ENCODE assay signal across 20 cellular contexts in the genomic region with DNA sequence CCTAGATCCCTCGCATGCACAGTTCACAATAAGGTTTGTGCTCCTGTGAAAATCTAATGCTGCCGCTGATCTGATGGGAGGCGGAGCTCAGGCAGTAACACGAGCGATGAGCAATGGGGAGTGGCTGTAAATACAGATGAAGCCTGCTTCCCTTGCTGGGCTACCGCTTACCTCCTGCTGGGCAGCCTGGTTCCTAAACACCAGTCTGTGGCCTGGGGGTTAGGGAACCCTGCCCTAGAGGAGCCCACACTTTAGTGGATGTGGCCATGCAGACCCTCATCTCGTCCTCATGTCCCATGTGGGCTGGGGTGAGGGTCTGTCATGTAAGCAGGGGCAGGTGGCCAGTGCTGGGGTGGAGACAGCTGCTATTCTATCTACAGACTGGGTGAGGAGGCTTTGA.
"Had no signal": no experiment of that assay in that cellular context is flagged by ENCODE, and none has a peak within 500 bp of the region (broad histone marks: within the 10 kb centered on the region; RNA-seq: fewer than 3 reads in every experiment).

No MANE protein-coding gene starts in this region.

- ATAC-seq: mucosa of descending colon, sciatic nerve had no signal

- H3K4me3 Mint-ChIP-seq: activated CD4-positive, alpha-beta memory T cell treated with anti-CD3 and anti-CD28 coated beads, Interleukin-2, amount 10 ng/mL, durations not matched to agents 7 days and 5 days; activated CD4-positive, alpha-beta T cell treated with anti-CD3 and anti-CD28 coated beads, Interleukin-2, amount 10 ng/mL, durations not matched to agents 24 days and 14 days; activated naive CD4-positive, alpha-beta T cell treated with anti-CD3 and anti-CD28 coated beads, Interleukin-2, amount 10 ng/mL, durations not matched to agents 7 days and 5 days; stimulated activated memory B cell treated with anti-CD40 and anti-IgM and Interleukin-4, amounts not matched to agents 10 μg/mL and 1 μg/mL and 100 μg/mL, for 72 hours had no signal

- H3K9me3 Mint-ChIP-seq: activated CD4-positive, alpha-beta T cell treated with anti-CD3 and anti-CD28 coated beads, Interleukin-2, amount 10 ng/mL, durations not matched to agents 24 days and 14 days; activated naive CD4-positive, alpha-beta T cell treated with anti-CD3 and anti-CD28 coated beads, Interleukin-2, amount 10 ng/mL, durations not matched to agents 7 days and 5 days; stimulated activated memory B cell treated with anti-CD40 and anti-IgM and Interleukin-4, amounts not matched to agents 10 μg/mL and 1 μg/mL and 100 μg/mL, for 72 hours had no signal

- DNase-seq: activated CD4-positive, alpha-beta memory T cell treated with anti-CD3 and anti-CD28 coated beads, Interleukin-2, amount 10 ng/mL, durations not matched to agents 7 days and 5 days; activated CD4-positive, alpha-beta T cell treated with anti-CD3 and anti-CD28 coated beads, Interleukin-2, amount 10 ng/mL, durations not matched to agents 24 days and 14 days; activated effector memory CD4-positive, alpha-beta T cell treated with anti-CD3 and anti-CD28 coated beads, Interleukin-2, amount 50 U/mL, for 16 hours; activated naive CD4-positive, alpha-beta T cell treated with anti-CD3 and anti-CD28 coated beads, Interleukin-2, amount 10 ng/mL, durations not matched to agents 7 days and 5 days; activated T-cell treated with anti-CD3 and anti-CD28 coated beads for 4 hours; amygdala; colonic mucosa; dorsolateral prefrontal cortex; hippocampal formation; mesendoderm; mucosa of descending colon; occipital lobe; posterior cingulate gyrus; small intestine; stimulated activated CD4-positive, alpha-beta T cell treated with anti-CD3 and anti-CD28 coated beads, Interleukin-2, amount 100 ng/mL, for 24 hours; stomach; T1000; uterus had no signal

- H3K4me1 Mint-ChIP-seq: activated CD4-positive, alpha-beta memory T cell treated with anti-CD3 and anti-CD28 coated beads, Interleukin-2, amount 10 ng/mL, durations not matched to agents 7 days and 5 days; activated CD4-positive, alpha-beta T cell treated with anti-CD3 and anti-CD28 coated beads, Interleukin-2, amount 10 ng/mL, durations not matched to agents 24 days and 14 days; activated naive CD4-positive, alpha-beta T cell treated with anti-CD3 and anti-CD28 coated beads, Interleukin-2, amount 10 ng/mL, durations not matched to agents 7 days and 5 days; stimulated activated memory B cell treated with anti-CD40 and anti-IgM and Interleukin-4, amounts not matched to agents 10 μg/mL and 1 μg/mL and 100 μg/mL, for 72 hours had no signal

- H3K36me3 Mint-ChIP-seq: activated naive CD4-positive, alpha-beta T cell treated with anti-CD3 and anti-CD28 coated beads, Interleukin-2, amount 10 ng/mL, durations not matched to agents 7 days and 5 days; stimulated activated memory B cell treated with anti-CD40 and anti-IgM and Interleukin-4, amounts not matched to agents 10 μg/mL and 1 μg/mL and 100 μg/mL, for 72 hours had no signal

- H3K27ac Mint-ChIP-seq: activated CD4-positive, alpha-beta memory T cell treated with anti-CD3 and anti-CD28 coated beads, Interleukin-2, amount 10 ng/mL, durations not matched to agents 7 days and 5 days; activated CD4-positive, alpha-beta T cell treated with anti-CD3 and anti-CD28 coated beads, Interleukin-2, amount 10 ng/mL, durations not matched to agents 24 days and 14 days; activated naive CD4-positive, alpha-beta T cell treated with anti-CD3 and anti-CD28 coated beads, Interleukin-2, amount 10 ng/mL, durations not matched to agents 7 days and 5 days; stimulated activated memory B cell treated with anti-CD40 and anti-IgM and Interleukin-4, amounts not matched to agents 10 μg/mL and 1 μg/mL and 100 μg/mL, for 72 hours had no signal
